In genomic region chr2:218395456-218395825, GRCh38 we compare ENCODE assay signal across 8 cellular contexts. TPM values are rescaled to one million over a fixed set of nuclear protein-coding genes. Genes with fewer than 3 reads are reported as not detected.
A peak's percentile ranks its signal among the peaks of the same experiment; 100 is the strongest.
DNase-seq lines count a peak whose midpoint lies in the region; ATAC-seq and TF ChIP-seq lines count a peak whose summit lies in the region.

No MANE protein-coding gene starts in this region.

- H3K36me3 ChIP-seq in Karpas-422 (ENCODE audit: insufficient read depth, low read length), result no peaks in the 10 kb centered on the region

- H3K27ac Mint-ChIP-seq in naive B cell, result peak overlapping the region in 5 of 6 donors; percentile 21 to 93 (median 92)

- H3K36me3 Mint-ChIP-seq in naive B cell, result no peaks in the 10 kb centered on the region

- H4K20me1 ChIP-seq in Karpas-422 (ENCODE audit: insufficient read depth, low read depth, low read length), result no peaks in the 10 kb centered on the region

- H3K4me3 ChIP-seq in AG09309 (ENCODE audit: control insufficient read depth, low read depth, low read length), result peak overlapping the region; percentile 36
- peak overlapping the region; percentile 78 for H3K4me3 ChIP-seq in Karpas-422 (ENCODE audit: low read length)

- H3K9me3 Mint-ChIP-seq in naive B cell, result peaks cover 0 to 3% (median 0%) of the 10 kb centered on the region in 7 donors

- no peaks in the 10 kb centered on the region for H3K27me3 ChIP-seq in Karpas-422 (ENCODE audit: low read length)

- peaks cover 35 to 54% (median 54%) of the 10 kb centered on the region in 3 donors for H3K4me1 Mint-ChIP-seq in naive B cell

- ATAC-seq in naive B cell (ENCODE audit: low read depth in 2 of 2), result no peak
- no peak for ATAC-seq in sciatic nerve

- no peak for DNase-seq in AG09309 (ENCODE audit: low read depth)
- DNase-seq in Karpas-422, result peak; percentile 76
- DNase-seq in naive B cell, result no peak
- DNase-seq in sciatic nerve (ENCODE audit: low spot score), result no peak
- DNase-seq in midbrain (lab: John Stamatoyannopoulos, UW), result no peak
- DNase-seq in NCI-H2171 (lab: John Stamatoyannopoulos, UW), result no peak
- DNase-seq in NCI-H1694 (lab: John Stamatoyannopoulos, UW), result no peak

- peak overlapping the region; percentile 95 for H3K4me2 ChIP-seq in Karpas-422 (ENCODE audit: low read depth, low read length, poor library complexity, severe bottlenecking)

- H3K79me2 ChIP-seq in Karpas-422 (ENCODE audit: low read length), result peaks cover 5% of the 10 kb centered on the region

- H3K4me3 Mint-ChIP-seq in naive B cell, result peak overlapping the region; percentile 92 to 100 (median 96)

- intact Hi-C loops in sciatic nerve (cut with DNase I), result loop anchor here (5.0 kb wide), 1 partner anchor 822 kb away; the partner anchor contains the start of gene ABCB6

- no peaks in the 10 kb centered on the region for H3K27me3 Mint-ChIP-seq in naive B cell

- no peak for TF ChIP-seq CTCF in AG09309 (IDR thresholded peaks at IDR 0.05; ENCODE audit: control insufficient read depth, insufficient read depth, low read depth, low read length, missing control alignments)

- peaks cover 42% of the 10 kb centered on the region for H3K4me1 ChIP-seq in Karpas-422 (ENCODE audit: low read length)

- H3K9ac ChIP-seq in Karpas-422 (ENCODE audit: low read length), result peak overlapping the region; percentile 63

- H2AFZ ChIP-seq in Karpas-422 (ENCODE audit: low read length), result peak overlapping the region; percentile 93

- no peaks in the 10 kb centered on the region for H3K9me2 ChIP-seq in Karpas-422 (replicated peaks; ENCODE audit: insufficient read depth, low read length)

- no peaks in the 10 kb centered on the region for H3K9me3 ChIP-seq in Karpas-422 (ENCODE audit: low read length)

- peak overlapping the region; percentile 61 for H3K27ac ChIP-seq in Karpas-422 (ENCODE audit: low read length)
- H3K27ac ChIP-seq in cingulate gyrus (ENCODE audit: low read depth, low read length), result peak overlapping the region; percentile 97

RNA-seq across cellular contexts. Expression of gene CTDSP1, which starts 4.2 kb away (rescaled TPM):
- total RNA-seq in Karpas-422 (2014; rRNA removed; shearing (Covaris generic); ENCODE audit: low replicate concordance), result 46.3 and 72.6 TPM in 2 replicates
- polyA plus RNA-seq in naive B cell (ENCODE audit: low read depth in 6 of 6), result 10 to 100 TPM in 5 of 6 donors, 1 to 10 TPM in 1; 10.0 to 13.8 (median 11.9) TPM
- 148 TPM for total RNA-seq in sciatic nerve

RNA-seq across cellular contexts. Expression of gene SLC11A1, which starts 13.4 kb away (rescaled TPM):
- total RNA-seq in Karpas-422 (2014; rRNA removed; shearing (Covaris generic); ENCODE audit: low replicate concordance), result 1.9 TPM in 1 of 2 replicates, not detected in the other
- 1 to 10 TPM in 4 of 6 donors, under 1 TPM in 2; 0.82 to 2.4 (median 1.1) TPM for polyA plus RNA-seq in naive B cell (ENCODE audit: low read depth in 6 of 6)
- 36.6 TPM for total RNA-seq in sciatic nerve

RNA-seq across cellular contexts. Expression of gene VIL1, which starts 23.5 kb away (rescaled TPM):
- not detected in 2 replicates for total RNA-seq in Karpas-422 (2014; rRNA removed; shearing (Covaris generic); ENCODE audit: low replicate concordance)
- under 1 TPM; 0.06 to 0.43 (median 0.23) TPM for polyA plus RNA-seq in naive B cell (ENCODE audit: low read depth in 6 of 6)
- total RNA-seq in sciatic nerve, result not detected

RNA-seq across cellular contexts. Expression of gene CATIP, which starts 38.8 kb away (rescaled TPM):
- total RNA-seq in Karpas-422 (2014; rRNA removed; shearing (Covaris generic); ENCODE audit: low replicate concordance), result not detected in 2 replicates
- polyA plus RNA-seq in naive B cell (ENCODE audit: low read depth in 6 of 6), result under 1 TPM in 1 of 6 donors, not detected in 5; 0.23 TPM
- total RNA-seq in sciatic nerve, result not detected

Comparison
In these comparisons a context has a peak if more than half of its experiments do, and no peak if none do; other contexts are left out.
1. RNA of gene SLC11A1, which starts 13.4 kb away (total RNA-seq): 36.6 TPM in sciatic nerve (single experiment); 1.9 TPM in Karpas-422; every median in the first group is over 10 times any median in the second.